1 cellular context compared by ENCODE assay signal in the genomic region with DNA sequence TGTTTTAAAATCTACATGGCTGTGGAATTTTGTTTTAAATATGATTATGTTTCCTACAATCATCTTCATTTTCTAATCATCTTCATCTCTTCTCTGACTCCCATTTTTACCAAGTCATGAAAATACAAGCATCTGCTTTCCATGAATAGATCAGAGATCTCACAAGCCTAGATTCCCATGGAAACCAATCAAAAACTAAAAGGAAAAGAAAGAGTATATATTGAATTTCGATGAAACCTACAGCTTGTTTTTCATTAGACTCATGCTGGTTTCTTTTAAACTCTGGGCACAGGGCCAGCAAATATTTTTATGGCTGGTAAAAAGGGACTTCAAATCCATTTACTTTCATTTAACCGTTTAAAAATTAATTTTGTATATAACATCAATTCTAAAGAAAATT.
TF ChIP-seq lines count a peak whose summit lies in the region.

No MANE protein-coding gene starts in this region.

TF ChIP-seq in SK-N-SH, 30 proteins besides CTCF, POLR2A, EP300 and RAD21 (continued from another document):
- TF ChIP-seq, protein P1, sequence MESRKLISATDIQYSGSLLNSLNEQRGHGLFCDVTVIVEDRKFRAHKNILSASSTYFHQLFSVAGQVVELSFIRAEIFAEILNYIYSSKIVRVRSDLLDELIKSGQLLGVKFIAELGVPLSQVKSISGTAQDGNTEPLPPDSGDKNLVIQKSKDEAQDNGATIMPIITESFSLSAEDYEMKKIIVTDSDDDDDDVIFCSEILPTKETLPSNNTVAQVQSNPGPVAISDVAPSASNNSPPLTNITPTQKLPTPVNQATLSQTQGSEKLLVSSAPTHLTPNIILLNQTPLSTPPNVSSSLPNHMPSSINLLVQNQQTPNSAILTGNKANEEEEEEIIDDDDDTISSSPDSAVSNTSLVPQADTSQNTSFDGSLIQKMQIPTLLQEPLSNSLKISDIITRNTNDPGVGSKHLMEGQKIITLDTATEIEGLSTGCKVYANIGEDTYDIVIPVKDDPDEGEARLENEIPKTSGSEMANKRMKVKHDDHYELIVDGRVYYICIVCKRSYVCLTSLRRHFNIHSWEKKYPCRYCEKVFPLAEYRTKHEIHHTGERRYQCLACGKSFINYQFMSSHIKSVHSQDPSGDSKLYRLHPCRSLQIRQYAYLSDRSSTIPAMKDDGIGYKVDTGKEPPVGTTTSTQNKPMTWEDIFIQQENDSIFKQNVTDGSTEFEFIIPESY (IDR thresholded peaks at IDR 0.05; ENCODE audit: borderline replicate concordance, low read depth) = no peak
- TF ChIP-seq, protein P2, sequence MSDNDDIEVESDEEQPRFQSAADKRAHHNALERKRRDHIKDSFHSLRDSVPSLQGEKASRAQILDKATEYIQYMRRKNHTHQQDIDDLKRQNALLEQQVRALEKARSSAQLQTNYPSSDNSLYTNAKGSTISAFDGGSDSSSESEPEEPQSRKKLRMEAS (IDR thresholded peaks at IDR 0.05; ENCODE audit: low read depth) = no peak; the same call in 1 of the 2 replicates
- TF ChIP-seq RFX5 (IDR thresholded peaks at IDR 0.05; ENCODE audit: low read length) = no peak
- TF ChIP-seq TAF1 (IDR thresholded peaks at IDR 0.05; ENCODE audit: borderline replicate concordance, low read depth, low read length) = no peak
